Comparison of ENCODE assay signal across 6 cellular contexts in genomic region chr12:130468700-130469245, GRCh38.
"Had no signal": no experiment of that assay in that cellular context is flagged by ENCODE, and none has a peak within 500 bp of the region (broad histone marks: within the 10 kb centered on the region; RNA-seq: fewer than 3 reads in every experiment).

No MANE protein-coding gene starts in this region.

- H2AFZ ChIP-seq: GM23338 had no signal

- ATAC-seq: GM23338 had no signal

- DNase-seq: H9, HCEC 1CT, KBM-7 had no signal

- H3K4me2 ChIP-seq: GM23338 had no signal

- FAIRE-seq: H54, HTR-8/SVneo had no signal

- H3K4me3 ChIP-seq: GM23338 had no signal
